Comparison of ENCODE assay signal across 1 cellular context in the genomic region with DNA sequence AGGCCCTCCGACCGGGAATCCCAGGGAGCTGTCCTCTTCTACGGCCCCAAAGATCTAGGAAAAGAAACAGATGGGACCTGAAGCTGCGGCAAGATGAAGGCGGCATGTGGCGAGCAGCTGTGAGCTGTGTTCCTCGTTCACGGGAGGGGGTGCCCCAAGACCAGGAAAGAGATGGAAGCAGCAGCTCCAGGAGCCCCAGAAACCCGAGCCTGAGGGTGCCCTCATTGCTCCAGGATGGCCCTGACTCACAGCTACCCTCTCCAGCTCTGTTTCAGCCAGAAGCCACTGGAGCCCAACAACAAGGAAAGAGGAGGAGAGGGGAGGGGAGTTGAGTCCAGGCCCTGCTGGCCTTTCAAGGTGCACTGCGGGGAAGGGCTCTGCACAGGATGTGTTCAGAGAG.
TF ChIP-seq lines count a peak whose summit lies in the region.

No MANE protein-coding gene starts in this region.

TF ChIP-seq in K562, 482 proteins besides CTCF, POLR2A, EP300 and RAD21:
- TF ChIP-seq CCAR2 (IDR thresholded peaks at IDR 0.05; ENCODE audit: low read depth, low read length) (no peak), HDGF (IDR thresholded peaks at IDR 0.05) (no peak), RBBP5 (IDR thresholded peaks at IDR 0.05; ENCODE audit: borderline replicate concordance, insufficient read depth, low read length, poor library complexity, severe bottlenecking) (no peak), POLR2G (IDR thresholded peaks at IDR 0.05; ENCODE audit: low read depth, low read length) (0 out of 2 replicates have a peak, but pooled peaks have one; percentile 15), ZNF263 (CRISPR knock-in tag; IDR thresholded peaks at IDR 0.05; ENCODE audit: borderline replicate concordance) (no peak), TRIM24 (IDR thresholded peaks at IDR 0.05) (no peak), HNRNPLL (IDR thresholded peaks at IDR 0.05; ENCODE audit: low read depth, low read length, poor library complexity, severe bottlenecking) (no peak), ZBTB7A (IDR thresholded peaks at IDR 0.05; ENCODE audit: borderline replicate concordance, control insufficient read depth, low read depth, low read length) (no peak)
- TF ChIP-seq, protein P1, sequence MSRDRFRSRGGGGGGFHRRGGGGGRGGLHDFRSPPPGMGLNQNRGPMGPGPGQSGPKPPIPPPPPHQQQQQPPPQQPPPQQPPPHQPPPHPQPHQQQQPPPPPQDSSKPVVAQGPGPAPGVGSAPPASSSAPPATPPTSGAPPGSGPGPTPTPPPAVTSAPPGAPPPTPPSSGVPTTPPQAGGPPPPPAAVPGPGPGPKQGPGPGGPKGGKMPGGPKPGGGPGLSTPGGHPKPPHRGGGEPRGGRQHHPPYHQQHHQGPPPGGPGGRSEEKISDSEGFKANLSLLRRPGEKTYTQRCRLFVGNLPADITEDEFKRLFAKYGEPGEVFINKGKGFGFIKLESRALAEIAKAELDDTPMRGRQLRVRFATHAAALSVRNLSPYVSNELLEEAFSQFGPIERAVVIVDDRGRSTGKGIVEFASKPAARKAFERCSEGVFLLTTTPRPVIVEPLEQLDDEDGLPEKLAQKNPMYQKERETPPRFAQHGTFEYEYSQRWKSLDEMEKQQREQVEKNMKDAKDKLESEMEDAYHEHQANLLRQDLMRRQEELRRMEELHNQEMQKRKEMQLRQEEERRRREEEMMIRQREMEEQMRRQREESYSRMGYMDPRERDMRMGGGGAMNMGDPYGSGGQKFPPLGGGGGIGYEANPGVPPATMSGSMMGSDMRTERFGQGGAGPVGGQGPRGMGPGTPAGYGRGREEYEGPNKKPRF (IDR thresholded peaks at IDR 0.05; ENCODE audit: low read depth, low read length): no peak
